In the genomic region with DNA sequence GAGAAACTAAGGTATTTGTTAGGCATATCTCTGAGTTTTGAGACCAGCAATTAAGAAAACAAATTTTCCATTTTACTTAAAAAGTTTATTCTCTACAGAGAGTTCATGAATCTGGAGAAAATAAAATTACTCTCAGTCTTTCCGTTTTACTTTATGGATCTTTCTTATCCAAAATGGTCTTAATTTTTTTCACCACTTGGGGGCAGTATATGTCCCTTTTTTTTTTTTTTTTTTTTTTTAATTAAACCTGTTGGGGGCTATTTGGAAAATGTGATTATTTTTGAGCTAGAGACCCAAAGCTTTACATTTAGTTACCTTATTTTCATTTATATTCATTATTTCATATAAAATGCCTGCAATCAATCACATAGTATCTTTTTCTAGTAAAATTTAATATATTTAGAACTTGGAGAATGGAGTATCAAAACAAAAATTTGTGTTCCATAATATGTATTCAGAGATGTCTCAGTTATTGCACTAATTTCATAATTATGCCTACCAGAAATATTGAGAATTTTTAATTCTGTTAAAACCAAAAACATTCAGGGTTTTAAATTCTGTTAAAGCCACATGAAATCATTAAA, we compare ENCODE assay signal across 8 cellular contexts.
A peak's percentile ranks its signal among the peaks of the same experiment; 100 is the strongest.
DNase-seq lines count a peak whose midpoint lies in the region; ATAC-seq and TF ChIP-seq lines count a peak whose summit lies in the region.

No MANE protein-coding gene starts in this region.

- TF ChIP-seq CTCF in 22Rv1 (IDR thresholded peaks at IDR 0.05) (peak; percentile 76), GM12874 (IDR thresholded peaks at IDR 0.05; ENCODE audit: insufficient read depth, low read depth, low read length) (0 out of 2 replicates have a peak, but pooled peaks have one; percentile 2)

- peaks cover 18% of the 10 kb centered on the region for H3K36me3 ChIP-seq in SK-N-MC (ENCODE audit: insufficient read depth, low read length)

- no peak overlapping the region for H3K27ac ChIP-seq in 22Rv1
- no peak overlapping the region for H3K27ac ChIP-seq in SK-N-MC

- H3K9me3 ChIP-seq in SK-N-MC (ENCODE audit: low read depth, low read length): no peaks in the 10 kb centered on the region

- H3K4me3 ChIP-seq in SK-N-MC: no peak overlapping the region

- no peak overlapping the region for H3K9ac ChIP-seq in SK-N-MC (ENCODE audit: insufficient read length)

- ATAC-seq in HG02571 (IDR thresholded peaks at IDR 0.05; ENCODE audit: unreplicated experiment) (no peak), GM18868 (IDR thresholded peaks at IDR 0.05; ENCODE audit: unreplicated experiment) (no peak), HG03039 (IDR thresholded peaks at IDR 0.05; ENCODE audit: unreplicated experiment) (no peak)

- peak; percentile 2 for DNase-seq in SK-N-MC (ENCODE audit: low read depth, low spot score)
- peak; percentile 7 for DNase-seq in iPS-NIHi11 (ENCODE audit: low spot score)
- no peak for DNase-seq in cerebellar nuclear complex (lab: John Stamatoyannopoulos, UW)

Comparison
In these comparisons a context has a peak if more than half of its experiments do, and no peak if none do; other contexts are left out.
1. DNase-seq: peak in SK-N-MC (single experiment) and iPS-NIHi11 (single experiment); none in cerebellar nuclear complex (0 of 2).